Comparison of ENCODE assay signal across 1 cellular context in the genomic region with DNA sequence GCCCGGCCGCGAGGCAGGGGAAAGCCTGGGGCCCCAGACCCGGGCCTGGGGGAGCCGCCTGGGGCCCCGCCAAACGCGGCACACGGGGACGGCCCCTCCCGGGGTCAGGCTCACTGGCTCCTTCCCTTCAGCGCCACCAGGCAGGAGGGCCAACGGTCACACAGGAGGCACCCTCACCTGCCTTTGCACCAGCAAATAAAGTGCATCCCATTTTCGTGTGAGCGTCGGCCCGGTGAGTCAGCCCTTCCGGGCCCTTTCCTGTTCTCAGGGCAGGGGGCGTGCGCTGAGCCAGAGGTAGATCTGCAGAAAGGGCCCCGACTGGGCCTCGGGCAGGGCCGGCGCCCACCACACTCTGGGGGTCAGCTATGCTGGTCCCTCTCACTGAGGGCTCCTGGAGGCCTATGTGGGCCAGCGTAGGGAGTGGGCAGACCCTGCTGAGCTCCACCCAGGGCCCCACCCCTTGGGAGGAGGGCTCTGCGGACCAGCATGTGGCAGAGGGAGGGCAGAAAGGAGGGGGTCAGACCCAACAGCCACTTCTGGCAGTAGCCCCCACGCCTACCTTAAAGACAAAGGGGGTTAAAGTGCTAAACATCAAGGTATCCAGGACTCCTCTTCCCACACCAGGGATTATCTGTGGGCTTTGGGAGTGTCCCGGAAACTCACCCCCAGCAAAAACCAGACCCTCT.
TF ChIP-seq lines count a peak whose summit lies in the region.

No MANE protein-coding gene starts in this region.

TF ChIP-seq in SK-N-SH, 30 proteins besides CTCF, POLR2A, EP300 and RAD21 (continued from another document):
- TF ChIP-seq RCOR1 (IDR thresholded peaks at IDR 0.05; ENCODE audit: low read length): no peak
